In the genomic region with DNA sequence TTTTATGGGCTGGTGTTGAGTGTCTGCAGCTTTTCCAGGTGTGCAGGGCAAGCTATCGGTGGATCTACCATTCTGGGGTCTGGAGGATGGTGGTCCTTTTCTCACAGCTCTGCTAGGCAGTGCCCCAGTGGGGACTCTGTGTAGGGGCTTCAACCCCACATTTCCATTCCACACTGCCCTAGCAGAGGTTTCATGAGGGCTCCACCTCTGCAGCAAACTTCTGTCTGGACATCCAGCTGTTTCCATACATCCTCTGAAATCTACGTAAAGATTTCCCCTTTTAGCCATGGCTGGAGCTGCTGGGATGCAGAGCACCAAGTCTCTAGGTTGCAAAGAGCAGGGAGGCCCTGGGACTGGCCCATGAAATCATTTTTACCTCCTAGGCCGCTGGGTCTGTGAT, we compare ENCODE assay signal across 1 cellular context.
TF ChIP-seq lines count a peak whose summit lies in the region.

No MANE protein-coding gene starts in this region.

TF ChIP-seq in GM12878, 131 proteins besides CTCF, POLR2A, EP300 and RAD21 (continued from another document):
- TF ChIP-seq GABPA (IDR thresholded peaks at IDR 0.05; ENCODE audit: low read depth): no peak
- TF ChIP-seq CREM (IDR thresholded peaks at IDR 0.05; ENCODE audit: low read depth): no peak
- no peak for TF ChIP-seq SUZ12 (IDR thresholded peaks at IDR 0.05; ENCODE audit: unreplicated experiment)
- no peak for TF ChIP-seq NFIC (IDR thresholded peaks at IDR 0.05; ENCODE audit: low read depth, low read length)
- TF ChIP-seq, protein P1, sequence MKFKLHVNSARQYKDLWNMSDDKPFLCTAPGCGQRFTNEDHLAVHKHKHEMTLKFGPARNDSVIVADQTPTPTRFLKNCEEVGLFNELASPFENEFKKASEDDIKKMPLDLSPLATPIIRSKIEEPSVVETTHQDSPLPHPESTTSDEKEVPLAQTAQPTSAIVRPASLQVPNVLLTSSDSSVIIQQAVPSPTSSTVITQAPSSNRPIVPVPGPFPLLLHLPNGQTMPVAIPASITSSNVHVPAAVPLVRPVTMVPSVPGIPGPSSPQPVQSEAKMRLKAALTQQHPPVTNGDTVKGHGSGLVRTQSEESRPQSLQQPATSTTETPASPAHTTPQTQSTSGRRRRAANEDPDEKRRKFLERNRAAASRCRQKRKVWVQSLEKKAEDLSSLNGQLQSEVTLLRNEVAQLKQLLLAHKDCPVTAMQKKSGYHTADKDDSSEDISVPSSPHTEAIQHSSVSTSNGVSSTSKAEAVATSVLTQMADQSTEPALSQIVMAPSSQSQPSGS (IDR thresholded peaks at IDR 0.05; ENCODE audit: low read length): no peak
- TF ChIP-seq, protein P2, sequence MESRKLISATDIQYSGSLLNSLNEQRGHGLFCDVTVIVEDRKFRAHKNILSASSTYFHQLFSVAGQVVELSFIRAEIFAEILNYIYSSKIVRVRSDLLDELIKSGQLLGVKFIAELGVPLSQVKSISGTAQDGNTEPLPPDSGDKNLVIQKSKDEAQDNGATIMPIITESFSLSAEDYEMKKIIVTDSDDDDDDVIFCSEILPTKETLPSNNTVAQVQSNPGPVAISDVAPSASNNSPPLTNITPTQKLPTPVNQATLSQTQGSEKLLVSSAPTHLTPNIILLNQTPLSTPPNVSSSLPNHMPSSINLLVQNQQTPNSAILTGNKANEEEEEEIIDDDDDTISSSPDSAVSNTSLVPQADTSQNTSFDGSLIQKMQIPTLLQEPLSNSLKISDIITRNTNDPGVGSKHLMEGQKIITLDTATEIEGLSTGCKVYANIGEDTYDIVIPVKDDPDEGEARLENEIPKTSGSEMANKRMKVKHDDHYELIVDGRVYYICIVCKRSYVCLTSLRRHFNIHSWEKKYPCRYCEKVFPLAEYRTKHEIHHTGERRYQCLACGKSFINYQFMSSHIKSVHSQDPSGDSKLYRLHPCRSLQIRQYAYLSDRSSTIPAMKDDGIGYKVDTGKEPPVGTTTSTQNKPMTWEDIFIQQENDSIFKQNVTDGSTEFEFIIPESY (IDR thresholded peaks at IDR 0.05): peak; percentile 64; the same call in 1 of the 2 replicates
- no peak for TF ChIP-seq EZH2 (IDR thresholded peaks at IDR 0.05; ENCODE audit: borderline replicate concordance, control insufficient read depth, low read depth, low read length)
- peak; percentile 43 for TF ChIP-seq KLF5 (IDR thresholded peaks at IDR 0.05; ENCODE audit: partially characterized antibody)
- no peak for TF ChIP-seq SMAD1 (IDR thresholded peaks at IDR 0.05; ENCODE audit: low read depth, partially characterized antibody)
- TF ChIP-seq, protein P3, sequence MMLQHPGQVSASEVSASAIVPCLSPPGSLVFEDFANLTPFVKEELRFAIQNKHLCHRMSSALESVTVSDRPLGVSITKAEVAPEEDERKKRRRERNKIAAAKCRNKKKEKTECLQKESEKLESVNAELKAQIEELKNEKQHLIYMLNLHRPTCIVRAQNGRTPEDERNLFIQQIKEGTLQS (IDR thresholded peaks at IDR 0.05; ENCODE audit: borderline replicate concordance, extremely low read depth, low read depth, low read length): no peak
